ENCODE assay signal across 8 cellular contexts in the genomic region with DNA sequence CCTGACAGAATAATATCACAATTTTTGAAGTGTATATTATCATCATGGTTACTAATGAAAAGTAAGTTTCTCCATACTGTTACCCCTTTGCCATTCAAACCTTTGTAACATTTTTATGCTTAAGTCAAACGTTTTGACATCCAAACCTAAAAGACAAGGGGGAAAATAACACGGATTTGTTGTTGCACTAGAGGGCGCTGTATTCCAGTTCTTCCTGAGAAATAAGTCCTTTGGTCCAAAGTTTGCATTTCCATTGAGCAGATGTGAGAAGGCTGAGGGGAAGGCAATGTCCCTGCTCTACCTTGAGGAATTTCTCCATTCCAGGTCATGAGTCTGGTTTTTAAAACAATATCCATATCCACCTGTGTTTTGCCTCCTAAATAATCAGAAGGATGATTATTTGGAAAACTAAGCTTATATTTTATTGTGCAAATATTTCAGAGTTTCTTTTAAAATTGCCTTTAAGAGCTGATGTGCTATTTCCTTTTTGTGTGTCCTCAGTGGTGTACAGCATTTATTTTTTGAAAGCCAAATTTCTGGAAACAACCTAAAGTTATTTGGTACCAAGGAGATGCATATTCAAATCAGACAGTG. TPM values are rescaled to one million over a fixed set of nuclear protein-coding genes. Genes with fewer than 3 reads are reported as not detected.
DNase-seq lines count a peak whose midpoint lies in the region; ATAC-seq and TF ChIP-seq lines count a peak whose summit lies in the region.

No MANE protein-coding gene starts in this region.

- no peak for TF ChIP-seq POLR2A in erythroblast (IDR thresholded peaks at IDR 0.05; ENCODE audit: low read length)

- ATAC-seq in HG02588 (IDR thresholded peaks at IDR 0.05; ENCODE audit: unreplicated experiment): no peak
- ATAC-seq in HG02623 (IDR thresholded peaks at IDR 0.05; ENCODE audit: unreplicated experiment): no peak

- H3K4me3 ChIP-seq in AG10803 (ENCODE audit: low read length) (no peak overlapping the region), GM12865 (ENCODE audit: low read depth, low read length) (no peak overlapping the region)

- peak; percentile 89 for DNase-seq in AG10803 (ENCODE audit: low read depth)
- peak; percentile 77 for DNase-seq in GM12865 (ENCODE audit: low read depth)
- DNase-seq in NCI-H146 treated with DMSO at 0.1 percent for 48 hours (lab: John Stamatoyannopoulos, UW; ENCODE audit: unreplicated experiment): peak; percentile 10
- peak; percentile 84 for DNase-seq in SW480 (ENCODE audit: low spot score)
- peak; percentile 59 to 73 for DNase-seq in erythroblast (lab: John Stamatoyannopoulos, UW)
- peak; percentile 80 for DNase-seq in myocyte (ENCODE audit: low read depth)

- TF ChIP-seq CTCF in AG10803 (conservative IDR thresholded peaks at IDR 0.05; ENCODE audit: low read length) (peak; percentile 88), GM12865 (IDR thresholded peaks at IDR 0.05; ENCODE audit: insufficient read depth, low read depth, low read length, missing control alignments) (peak; percentile 60)

RNA-seq across cellular contexts. Expression of a gene that starts 9.7 kb away (rescaled TPM):
- total RNA-seq in myocyte: not detected in 2 replicates
- polyA plus RNA-seq in myocyte (2012): not detected

RNA-seq across cellular contexts. Expression of a gene that starts 49.4 kb away (rescaled TPM):
- total RNA-seq in myocyte: not detected in 2 replicates
- polyA plus RNA-seq in myocyte (2012): not detected

Comparison
In these comparisons a context has a peak if more than half of its experiments do, and no peak if none do; other contexts are left out.
1. DNase-seq: peak in every context shown above with its lines; median percentile 89 in AG10803; 84 in SW480; 80 in myocyte; 77 in GM12865; 66 in erythroblast; 10 in NCI-H146 treated with DMSO at 0.1 percent for 48 hours.